In the genomic region with DNA sequence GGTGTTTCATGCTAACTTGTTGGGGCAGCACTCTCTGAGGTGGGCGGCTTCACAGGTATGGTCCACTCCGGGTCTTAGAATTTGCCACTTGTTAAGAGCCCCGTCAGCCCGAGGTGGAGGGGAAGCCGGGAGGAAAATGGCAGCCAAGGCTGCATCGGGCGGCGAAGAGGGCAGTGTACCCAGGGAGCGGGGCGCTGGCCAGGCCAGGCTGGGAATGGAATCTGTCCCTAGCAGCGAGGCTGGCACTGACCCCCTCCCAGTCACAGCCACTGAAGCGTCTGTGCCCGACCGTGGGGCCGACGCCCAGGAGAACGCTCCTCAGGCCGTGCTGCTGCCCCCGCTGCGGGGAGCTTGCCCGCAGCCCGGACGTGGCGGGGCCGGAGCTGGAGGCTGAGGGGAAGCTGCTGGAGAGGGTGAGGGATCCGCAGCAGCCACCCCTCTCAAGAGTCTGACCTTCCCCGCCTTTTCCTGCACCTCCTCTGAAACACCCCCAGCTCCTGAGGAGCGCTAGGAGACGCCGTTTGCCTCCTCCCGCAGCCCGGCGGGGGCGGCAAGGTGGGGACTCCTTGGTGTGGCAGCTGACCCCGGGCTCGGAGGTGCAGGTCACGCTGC, we compare ENCODE assay signal across 12 cellular contexts.
DNase-seq lines count a peak whose midpoint lies in the region; ATAC-seq lines count a peak whose summit lies in the region.
"Had no signal": no experiment of that assay in that cellular context is flagged by ENCODE, and none has a peak within 500 bp of the region (broad histone marks: within the 10 kb centered on the region; RNA-seq: fewer than 3 reads in every experiment).

No MANE protein-coding gene starts in this region.

- peaks cover 11% of the 10 kb centered on the region for H3K9me3 Mint-ChIP-seq in stimulated activated effector memory CD8-positive, alpha-beta T cell treated with anti-CD3 and anti-CD28 coated beads, Interleukin-12 subunit alpha, Interleukin-12 subunit beta, amount 100 ng/mL, for 72 hours
- peaks cover 3 to 16% of the 10 kb centered on the region in 2 donors for H3K9me3 Mint-ChIP-seq in effector memory CD8-positive, alpha-beta T cell

- no peak overlapping the region for H3K4me3 Mint-ChIP-seq in stimulated activated effector memory CD8-positive, alpha-beta T cell treated with anti-CD3 and anti-CD28 coated beads, Interleukin-12 subunit alpha, Interleukin-12 subunit beta, amount 100 ng/mL, for 72 hours
- no peak overlapping the region for H3K4me3 Mint-ChIP-seq in effector memory CD8-positive, alpha-beta T cell
- H3K4me3 Mint-ChIP-seq: activated T-helper 17 cell treated with anti-CD3 and anti-CD28 coated beads, Interleukin-2, amount 50 U/mL, for 72 hours had no signal

- H3K27me3 Mint-ChIP-seq in effector memory CD8-positive, alpha-beta T cell, result no peaks in the 10 kb centered on the region
- H3K27me3 Mint-ChIP-seq: activated T-helper 17 cell treated with anti-CD3 and anti-CD28 coated beads, Interleukin-2, amount 50 U/mL, for 72 hours had no signal

- peak; percentile 24 for ATAC-seq in stimulated activated effector memory CD8-positive, alpha-beta T cell treated with anti-CD3 and anti-CD28 coated beads, Interleukin-12 subunit alpha, Interleukin-12 subunit beta, amount 100 ng/mL, for 72 hours
- ATAC-seq in HG03521 (IDR thresholded peaks at IDR 0.05; ENCODE audit: unreplicated experiment) (no peak), left lobe of liver (no peak)
- no peak for ATAC-seq in effector memory CD8-positive, alpha-beta T cell (replicated peaks)
- ATAC-seq: activated T-helper 17 cell treated with anti-CD3 and anti-CD28 coated beads, Interleukin-2, amount 50 U/mL, for 72 hours had no signal

- DNase-seq in NCI-H1092 (lab: John Stamatoyannopoulos, UW), result peak; percentile 31
- DNase-seq in amniotic epithelial cell (ENCODE audit: low read depth), result peak; percentile 34
- peak; percentile 10 for DNase-seq in iPS-NIHi7 (ENCODE audit: extremely low spot score)
- no peak for DNase-seq in stimulated activated effector memory CD8-positive, alpha-beta T cell treated with anti-CD3 and anti-CD28 coated beads, Interleukin-12 subunit alpha, Interleukin-12 subunit beta, amount 100 ng/mL, for 72 hours (ENCODE audit: low spot score in 2 of 2)
- DNase-seq in effector memory CD8-positive, alpha-beta T cell, result no peak
- DNase-seq in NCI-H1930 (lab: John Stamatoyannopoulos, UW), result no peak
- no peak for DNase-seq in left lobe of liver (ENCODE audit: low spot score)
- DNase-seq: activated CD4-positive, alpha-beta T cell treated with anti-CD3 and anti-CD28 coated beads for 48 hours; CD8-positive, alpha-beta memory T cell; NCI-H2029 treated with DMSO at 0.1 percent for 48 hours had no signal

- no peak overlapping the region for H3K27ac Mint-ChIP-seq in stimulated activated effector memory CD8-positive, alpha-beta T cell treated with anti-CD3 and anti-CD28 coated beads, Interleukin-12 subunit alpha, Interleukin-12 subunit beta, amount 100 ng/mL, for 72 hours
- H3K27ac Mint-ChIP-seq in effector memory CD8-positive, alpha-beta T cell, result no peak overlapping the region
- H3K27ac Mint-ChIP-seq: activated T-helper 17 cell treated with anti-CD3 and anti-CD28 coated beads, Interleukin-2, amount 50 U/mL, for 72 hours; CD8-positive, alpha-beta memory T cell had no signal

- no peaks in the 10 kb centered on the region for H3K36me3 Mint-ChIP-seq in stimulated activated effector memory CD8-positive, alpha-beta T cell treated with anti-CD3 and anti-CD28 coated beads, Interleukin-12 subunit alpha, Interleukin-12 subunit beta, amount 100 ng/mL, for 72 hours
- no peaks in the 10 kb centered on the region for H3K36me3 Mint-ChIP-seq in effector memory CD8-positive, alpha-beta T cell (ENCODE audit: insufficient read depth)

- no peaks in the 10 kb centered on the region for H3K4me1 Mint-ChIP-seq in stimulated activated effector memory CD8-positive, alpha-beta T cell treated with anti-CD3 and anti-CD28 coated beads, Interleukin-12 subunit alpha, Interleukin-12 subunit beta, amount 100 ng/mL, for 72 hours
- no peaks in the 10 kb centered on the region for H3K4me1 Mint-ChIP-seq in effector memory CD8-positive, alpha-beta T cell (ENCODE audit: low read depth in 2 of 2)
- H3K4me1 Mint-ChIP-seq: activated T-helper 17 cell treated with anti-CD3 and anti-CD28 coated beads, Interleukin-2, amount 50 U/mL, for 72 hours; CD8-positive, alpha-beta memory T cell had no signal

Comparison
In these comparisons a context has a peak if more than half of its experiments do, and no peak if none do; other contexts are left out.
1. DNase-seq: peak in NCI-H1092 (single experiment), amniotic epithelial cell (single experiment) and iPS-NIHi7 (single experiment); none in stimulated activated effector memory CD8-positive, alpha-beta T cell treated with anti-CD3 and anti-CD28 coated beads, Interleukin-12 subunit alpha, Interleukin-12 subunit beta, amount 100 ng/mL, for 72 hours (0 of 2), effector memory CD8-positive, alpha-beta T cell (0 of 3), NCI-H1930 (0 of 2) and left lobe of liver (single experiment).